29 cellular contexts compared by ENCODE assay signal in the genomic region with DNA sequence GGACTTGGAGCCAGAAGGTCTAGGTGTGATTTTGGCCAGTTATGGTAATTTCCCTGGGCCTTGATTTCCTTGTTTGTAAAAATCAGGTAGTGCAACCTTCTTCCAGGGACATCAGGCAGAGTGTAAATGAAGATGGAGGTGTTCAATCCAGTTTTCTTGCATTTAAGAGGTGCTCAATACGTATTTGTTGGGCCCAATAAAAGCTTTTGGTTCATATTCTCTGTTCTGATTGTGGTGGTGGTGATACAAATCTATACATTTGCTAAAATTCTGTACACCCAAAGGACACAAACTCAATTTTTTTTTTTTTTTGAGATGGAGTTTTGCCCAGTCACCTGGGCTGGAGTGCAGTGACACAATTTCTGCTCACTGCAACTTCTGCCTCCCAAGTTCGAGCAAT. TPM values are rescaled to one million over a fixed set of nuclear protein-coding genes. Genes with fewer than 3 reads are reported as not detected.
"Had no signal": no experiment of that assay in that cellular context is flagged by ENCODE, and none has a peak within 500 bp of the region (broad histone marks: within the 10 kb centered on the region; RNA-seq: fewer than 3 reads in every experiment).

No MANE protein-coding gene starts in this region.

- H3K27ac ChIP-seq: body of pancreas, cardiac muscle cell, heart right ventricle, upper lobe of left lung, WERI-Rb-1 had no signal

- H3K4me3 ChIP-seq: body of pancreas, cardiac muscle cell, heart right ventricle, upper lobe of left lung had no signal

- H3K36me3 ChIP-seq: cardiac muscle cell, upper lobe of left lung, WERI-Rb-1 had no signal

- H3K27me3 ChIP-seq: body of pancreas, cardiac muscle cell, heart right ventricle, upper lobe of left lung had no signal

- ATAC-seq: activated CD8-positive, alpha-beta T cell treated with anti-CD3 and anti-CD28 coated beads, Interleukin-2, amount 10 ng/mL, durations not matched to agents 7 days and 5 days; body of pancreas; heart right ventricle; left colon; sciatic nerve had no signal

- H3K4me1 ChIP-seq: body of pancreas had no signal

- H3K27me3 Mint-ChIP-seq: activated naive CD4-positive, alpha-beta T cell treated with anti-CD3 and anti-CD28 coated beads, Interleukin-2, amount 50 U/mL, for 24 hours had no signal

- H3K27ac Mint-ChIP-seq: activated CD8-positive, alpha-beta T cell treated with anti-CD3 and anti-CD28 coated beads, Interleukin-2, amount 10 ng/mL, durations not matched to agents 7 days and 5 days; activated naive CD4-positive, alpha-beta T cell treated with anti-CD3 and anti-CD28 coated beads, Interleukin-2, amount 50 U/mL, for 24 hours; activated T-helper 1 cell treated with anti-CD3 and anti-CD28 coated beads, Interleukin-12 subunit alpha, Interleukin-12 subunit beta, Interleukin-2, Interleukin-4 antibody, amounts not matched to agents 30 ng/mL and 10 ng/mL and 1 ng/mL, durations not matched to agents 14 hours and 24 hours and 36 hours; nephron progenitor cell had no signal

- H3K4me3 Mint-ChIP-seq: activated CD8-positive, alpha-beta T cell treated with anti-CD3 and anti-CD28 coated beads, Interleukin-2, amount 10 ng/mL, durations not matched to agents 7 days and 5 days; activated naive CD4-positive, alpha-beta T cell treated with anti-CD3 and anti-CD28 coated beads, Interleukin-2, amount 50 U/mL, for 24 hours; activated T-helper 1 cell treated with anti-CD3 and anti-CD28 coated beads, Interleukin-12 subunit alpha, Interleukin-12 subunit beta, Interleukin-2, Interleukin-4 antibody, amounts not matched to agents 30 ng/mL and 10 ng/mL and 1 ng/mL, durations not matched to agents 14 hours and 24 hours and 36 hours; nephron progenitor cell had no signal

- H3K9me3 ChIP-seq: body of pancreas, heart right ventricle, upper lobe of left lung had no signal

- DNase-seq: activated CD4-positive, alpha-beta T cell treated with anti-CD3 and anti-CD28 coated beads for 1 hour; activated CD4-positive, alpha-beta T cell treated with anti-CD3 and anti-CD28 coated beads, Interleukin-2, amount 50 U/mL, for 1 hour; activated CD8-positive, alpha-beta T cell treated with anti-CD3 and anti-CD28 coated beads, Interleukin-2, amount 10 ng/mL, durations not matched to agents 7 days and 5 days; activated gamma-delta T cell treated with Interleukin-2 at 50 U/mL for 16 hours; anterior cingulate cortex; body of pancreas; heart right ventricle; left colon; mesenchymal stem cell; nephron progenitor cell; small intestine; stimulated activated CD4-positive, alpha-beta T cell treated with anti-CD3 and anti-CD28 coated beads, Interleukin-15, amount 100 ng/mL, for 24 hours; stimulated activated naive CD4-positive, alpha-beta T cell treated with Interleukin-2 at 50 U/mL for 16 hours; T-helper 2 cell; upper lobe of left lung; WERI-Rb-1 had no signal

RNA-seq across cellular contexts. Expression of a gene that starts 6.0 kb away (rescaled TPM):
- total RNA-seq: body of pancreas, cardiac muscle cell, cerebellum, epithelial cell of proximal tubule, fibroblast of villous mesenchyme, renal cortical epithelial cell had no signal

RNA-seq across cellular contexts. Expression of a gene that starts 7.5 kb away (rescaled TPM):
- total RNA-seq: activated CD8-positive, alpha-beta T cell treated with anti-CD3 and anti-CD28 coated beads, Interleukin-2, amount 10 ng/mL, durations not matched to agents 7 days and 5 days; activated T-helper 1 cell treated with anti-CD3 and anti-CD28 coated beads, Interleukin-12 subunit alpha, Interleukin-12 subunit beta, Interleukin-2, Interleukin-4 antibody, amounts not matched to agents 30 ng/mL and 10 ng/mL and 1 ng/mL, durations not matched to agents 14 hours and 24 hours and 36 hours; body of pancreas; cardiac muscle cell; cerebellum; epithelial cell of proximal tubule; fibroblast of villous mesenchyme; heart right ventricle; left colon; lower leg skin; mononuclear cell; myocyte; omental fat pad; posterior vena cava; renal cortical epithelial cell; sciatic nerve; upper lobe of left lung had no signal

RNA-seq across cellular contexts. Expression of a gene that starts 15.1 kb away (rescaled TPM):
- total RNA-seq: activated CD8-positive, alpha-beta T cell treated with anti-CD3 and anti-CD28 coated beads, Interleukin-2, amount 10 ng/mL, durations not matched to agents 7 days and 5 days; activated T-helper 1 cell treated with anti-CD3 and anti-CD28 coated beads, Interleukin-12 subunit alpha, Interleukin-12 subunit beta, Interleukin-2, Interleukin-4 antibody, amounts not matched to agents 30 ng/mL and 10 ng/mL and 1 ng/mL, durations not matched to agents 14 hours and 24 hours and 36 hours; body of pancreas; cardiac muscle cell; cerebellum; epithelial cell of proximal tubule; fibroblast of villous mesenchyme; heart right ventricle; left colon; lower leg skin; mononuclear cell; myocyte; omental fat pad; posterior vena cava; renal cortical epithelial cell; sciatic nerve; upper lobe of left lung had no signal

RNA-seq across cellular contexts. Expression of a gene that starts 29.8 kb away (rescaled TPM):
- total RNA-seq: activated CD8-positive, alpha-beta T cell treated with anti-CD3 and anti-CD28 coated beads, Interleukin-2, amount 10 ng/mL, durations not matched to agents 7 days and 5 days; activated T-helper 1 cell treated with anti-CD3 and anti-CD28 coated beads, Interleukin-12 subunit alpha, Interleukin-12 subunit beta, Interleukin-2, Interleukin-4 antibody, amounts not matched to agents 30 ng/mL and 10 ng/mL and 1 ng/mL, durations not matched to agents 14 hours and 24 hours and 36 hours; body of pancreas; cardiac muscle cell; epithelial cell of proximal tubule; fibroblast of villous mesenchyme; heart right ventricle; left colon; lower leg skin; mononuclear cell; myocyte; omental fat pad; posterior vena cava; renal cortical epithelial cell; sciatic nerve; upper lobe of left lung had no signal

RNA-seq across cellular contexts. Expression of a gene that starts 44.4 kb away (rescaled TPM):
- total RNA-seq: activated CD8-positive, alpha-beta T cell treated with anti-CD3 and anti-CD28 coated beads, Interleukin-2, amount 10 ng/mL, durations not matched to agents 7 days and 5 days; activated T-helper 1 cell treated with anti-CD3 and anti-CD28 coated beads, Interleukin-12 subunit alpha, Interleukin-12 subunit beta, Interleukin-2, Interleukin-4 antibody, amounts not matched to agents 30 ng/mL and 10 ng/mL and 1 ng/mL, durations not matched to agents 14 hours and 24 hours and 36 hours; body of pancreas; cardiac muscle cell; cerebellum; epithelial cell of proximal tubule; fibroblast of villous mesenchyme; heart right ventricle; left colon; lower leg skin; mononuclear cell; myocyte; omental fat pad; posterior vena cava; renal cortical epithelial cell; sciatic nerve; upper lobe of left lung had no signal
